In genomic region chr11:3799143-3799542, GRCh38 we compare ENCODE assay signal across 1 cellular context.
TF ChIP-seq lines count a peak whose summit lies in the region.

No MANE protein-coding gene starts in this region.

TF ChIP-seq in HCT116, 20 proteins besides CTCF, POLR2A, EP300 and RAD21 (continued from another document):
- TF ChIP-seq ZBTB33 (IDR thresholded peaks at IDR 0.05; ENCODE audit: extremely low read depth, insufficient replicate concordance, low read length) (no peak), SRF (IDR thresholded peaks at IDR 0.05; ENCODE audit: low read depth) (no peak), EGR1 (IDR thresholded peaks at IDR 0.05; ENCODE audit: low read depth) (no peak), MAX (IDR thresholded peaks at IDR 0.05) (no peak), CBX3 (IDR thresholded peaks at IDR 0.05; ENCODE audit: low read depth) (no peak), POLR2AphosphoS5 (IDR thresholded peaks at IDR 0.05; ENCODE audit: low read depth, low read length) (no peak), SIN3A (IDR thresholded peaks at IDR 0.05; ENCODE audit: low read depth) (no peak), REST (IDR thresholded peaks at IDR 0.05; ENCODE audit: low read depth) (no peak), EZH2 (IDR thresholded peaks at IDR 0.05) (no peak), CEBPB (IDR thresholded peaks at IDR 0.05; ENCODE audit: low read depth) (no peak), ZFX (IDR thresholded peaks at IDR 0.05) (no peak), JUND (IDR thresholded peaks at IDR 0.05) (no peak)
